11 cellular contexts compared by ENCODE assay signal in genomic region chr7:71131753-71132520, GRCh38. TPM values are rescaled to one million over a fixed set of nuclear protein-coding genes. Genes with fewer than 3 reads are reported as not detected.
A peak's percentile ranks its signal among the peaks of the same experiment; 100 is the strongest.
DNase-seq lines count a peak whose midpoint lies in the region; ATAC-seq, FAIRE-seq and TF ChIP-seq lines count a peak whose summit lies in the region.
"Had no signal": no experiment of that assay in that cellular context is flagged by ENCODE, and none has a peak within 500 bp of the region (broad histone marks: within the 10 kb centered on the region; RNA-seq: fewer than 3 reads in every experiment).

TSS of gene GALNT17 (plus strand) at chr7:71132144.

- H3K27me3 ChIP-seq in Peyer's patch (no peaks in the 10 kb centered on the region), left ventricle myocardium inferior (ENCODE audit: low read depth) (peaks cover 43% of the 10 kb centered on the region)

- H3K9me3 ChIP-seq in A549 (peaks cover 4% of the 10 kb centered on the region; the same call in 1 of the 3 replicates), Peyer's patch (no peaks in the 10 kb centered on the region), left ventricle myocardium inferior (replicated peaks) (no peaks in the 10 kb centered on the region)

- CTCF ChIA-PET in A549 (lab: Yijun Ruan, JAX), result interaction anchor here (1.1 to 1.2 kb wide), 2 partner anchors 12 to 303 kb away, joined by 3 to 4 read pairs; no protein-coding TSS in a partner anchor

- no peak for FAIRE-seq in A549 (lab: Jason Lieb, UNC)
- FAIRE-seq: islet of Langerhans had no signal

- H3K4me1 ChIP-seq in A549 (no peaks in the 10 kb centered on the region), Peyer's patch (no peaks in the 10 kb centered on the region), left ventricle myocardium inferior (peaks cover 40% of the 10 kb centered on the region)

- no peak for TF ChIP-seq POLR2A in A549 (IDR thresholded peaks at IDR 0.05; ENCODE audit: low read length)
- TF ChIP-seq POLR2A in Peyer's patch (IDR thresholded peaks at IDR 0.05), result no peak

- intact Hi-C loops in left ventricle myocardium inferior (cut with micrococcal nuclease), result no loop called here
- intact Hi-C loops in posterior cingulate gyrus (cut with DNase I), result no loop called here

- TF ChIP-seq RAD21 in A549 (conservative IDR thresholded peaks at IDR 0.05 in 1 of 2, IDR thresholded peaks at IDR 0.05 in 1 of 2), result no peak

- POLR2A ChIA-PET in A549 (lab: Yijun Ruan, JAX), result interaction anchor here (0.6 kb wide), 1 partner anchor 10 kb away, joined by 4 read pairs; no protein-coding TSS in a partner anchor

- ATAC-seq in A549, result no peak

- H3K36me3 ChIP-seq in Peyer's patch, result no peaks in the 10 kb centered on the region
- H3K36me3 ChIP-seq in left ventricle myocardium inferior, result no peaks in the 10 kb centered on the region

- no peak for TF ChIP-seq CTCF in A549 (IDR thresholded peaks at IDR 0.05)
- no peak for TF ChIP-seq CTCF in Peyer's patch (IDR thresholded peaks at IDR 0.05)
- no peak for TF ChIP-seq CTCF in left ventricle myocardium inferior (IDR thresholded peaks at IDR 0.05; ENCODE audit: borderline replicate concordance)

- no peak for DNase-seq in A549 (ENCODE audit: low read depth in 1 of 2, low spot score in 1 of 2)
- no peak for DNase-seq in Peyer's patch
- DNase-seq in left ventricle myocardium inferior, result peak; percentile 20
- peak in 8 of 10 donors; percentile 14 to 90 (median 34) for DNase-seq in posterior cingulate gyrus
- no peak for DNase-seq in ureter (ENCODE audit: low spot score)
- DNase-seq in 8988T, result no peak
- DNase-seq in dedifferentiated amniotic fluid mesenchymal stem cell (ENCODE audit: extremely low spot score), result no peak
- no peak for DNase-seq in CD1c-positive myeloid dendritic cell (ENCODE audit: extremely low spot score)

- WGBS in A549 (ENCODE audit: missing lambda C conversion rate), result 61% methylated on average over 54 of the region's 98 CpGs

- H3K4me3 ChIP-seq in A549, result peak within 1 kb of the TSS; percentile 26; the same call in 2 of the 3 replicates
- peak within 1 kb of the TSS; percentile 15 to 55 (median 35) for H3K4me3 ChIP-seq in Peyer's patch
- H3K4me3 ChIP-seq in left ventricle myocardium inferior, result peak within 1 kb of the TSS; percentile 72

- peak within 1 kb of the TSS; percentile 54 for H3K4me2 ChIP-seq in A549

- TF ChIP-seq EP300 in A549 (IDR thresholded peaks at IDR 0.05), result no peak

- H3K27ac ChIP-seq in A549, result no peak within 1 kb of the TSS
- peak within 1 kb of the TSS in 1 of 4 donors; percentile 42 for H3K27ac ChIP-seq in Peyer's patch
- peak within 1 kb of the TSS; percentile 88 for H3K27ac ChIP-seq in left ventricle myocardium inferior (replicated peaks)
- H3K27ac ChIP-seq: C4-2B had no signal

TF ChIP-seq in A549, 52 proteins besides CTCF, POLR2A, EP300 and RAD21:
- TF ChIP-seq MAZ (IDR thresholded peaks at IDR 0.05; ENCODE audit: borderline replicate concordance, low read depth, low read length), result no peak

RNA-seq across cellular contexts. Expression of gene GALNT17, which starts in this region (rescaled TPM):
- not detected in 2 replicates for polyA plus RNA-seq in A549 (2011; rRNA removed)
- polyA plus RNA-seq in A549 (2012; cell fraction: cytosol; rRNA removed), result not detected in 2 replicates
- not detected in 2 replicates for polyA plus RNA-seq in A549 (2012; cell fraction: nucleus; rRNA removed)
- 0.03 TPM in 1 of 3 replicates, not detected in the others for polyA plus RNA-seq in A549 (2017; fragmentation: RNase III; extraction: RNeasy Plus Mini Kit Qiagen cat#74134 plus additional on column Dnase treatment)
- not detected in 2 replicates for polyA minus RNA-seq in A549 (2011; rRNA and poly(A)+ RNA removed)
- 10 to 100 TPM in 1 of 4 donors, 1 to 10 TPM in 2, under 1 TPM in 1; 0.88 to 17.3 (median 2.3) TPM for total RNA-seq in Peyer's patch
- total RNA-seq in left ventricle myocardium inferior, result 95.3 TPM
- total RNA-seq in ureter, result 6.0 TPM
- total RNA-seq: T-helper 2 cell treated with Interferon-gamma antibody and Interleukin-4, amounts not matched to agents 100 ng/mL and 5 ng/mL, for 36 hours had no signal

Comparison
In these comparisons a context has a peak if more than half of its experiments do, and no peak if none do; other contexts are left out.
1. DNase-seq: peak in left ventricle myocardium inferior (single experiment) and posterior cingulate gyrus (8 of 10); none in A549 (0 of 2), Peyer's patch (0 of 3), ureter (single experiment), 8988T (single experiment), dedifferentiated amniotic fluid mesenchymal stem cell (single experiment) and CD1c-positive myeloid dendritic cell (single experiment).
2. Peak in every context shown above with its lines, with median percentiles within 50 percentile points of each other: H3K4me3 ChIP-seq.